Comparison of ENCODE assay signal across 8 cellular contexts in the genomic region with DNA sequence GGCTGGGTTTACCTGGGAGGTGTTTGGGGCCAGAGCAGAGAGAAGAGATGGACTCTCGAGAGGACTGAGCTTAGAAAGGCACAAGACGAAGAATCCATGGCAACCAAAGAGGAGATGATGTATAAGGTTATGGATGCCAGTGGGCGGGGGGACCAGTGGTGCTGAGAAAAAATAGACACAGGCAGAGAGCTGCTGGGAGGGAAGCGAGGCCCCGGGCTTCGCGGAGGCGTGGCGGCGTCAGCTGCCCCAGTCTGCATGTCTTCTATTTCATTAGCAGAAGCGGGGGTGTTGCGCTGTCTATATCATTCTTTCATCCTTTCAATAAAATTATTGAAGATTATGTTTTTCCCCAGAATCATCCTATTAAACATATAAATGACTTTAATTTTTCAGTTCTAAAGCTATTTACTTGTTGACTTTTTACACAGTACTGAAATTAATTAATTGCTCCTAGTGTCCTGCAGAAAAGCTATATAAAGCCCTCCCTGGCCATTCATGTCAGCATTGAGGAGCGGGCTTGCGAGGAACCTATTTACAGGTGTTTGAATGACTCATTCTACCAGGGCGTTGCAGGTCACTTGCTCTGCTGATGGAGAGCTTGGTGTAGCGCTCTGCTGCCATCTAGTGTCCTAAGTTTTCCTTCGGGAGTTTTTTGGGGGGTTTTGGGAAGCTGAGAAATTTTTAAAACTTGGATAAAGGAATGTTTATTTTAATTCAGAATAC. TPM values are rescaled to one million over a fixed set of nuclear protein-coding genes. Genes with fewer than 3 reads are reported as not detected.
DNase-seq lines count a peak whose midpoint lies in the region; ATAC-seq and TF ChIP-seq lines count a peak whose summit lies in the region.

No MANE protein-coding gene starts in this region.

- no peak overlapping the region for H3K27ac ChIP-seq in epithelial cell of prostate

- ATAC-seq in HG03135 (IDR thresholded peaks at IDR 0.05; ENCODE audit: unreplicated experiment) (peak; percentile 67), natural killer cell (peak; percentile 75 to 87 (median 80))
- ATAC-seq in stimulated activated naive CD8-positive, alpha-beta T cell treated with anti-CD3 and anti-CD28 coated beads, Interleukin-15, amount 100 ng/mL, for 72 hours: peak; percentile 58

- intact Hi-C loops in natural killer cell (cut with micrococcal nuclease): loop anchor here (1.0 kb wide), 2 partner anchors 62 to 147 kb away; partner anchors contain the start of gene LMTK2

- no peaks in the 10 kb centered on the region for H3K27me3 Mint-ChIP-seq in natural killer cell (ENCODE audit: low read depth in 2 of 2)
- H3K27me3 Mint-ChIP-seq in stimulated activated naive CD8-positive, alpha-beta T cell treated with anti-CD3 and anti-CD28 coated beads, Interleukin-15, amount 100 ng/mL, for 72 hours: no peaks in the 10 kb centered on the region

- no peaks in the 10 kb centered on the region for H3K9me3 Mint-ChIP-seq in natural killer cell
- H3K9me3 Mint-ChIP-seq in stimulated activated naive CD8-positive, alpha-beta T cell treated with anti-CD3 and anti-CD28 coated beads, Interleukin-15, amount 100 ng/mL, for 72 hours: no peaks in the 10 kb centered on the region

- TF ChIP-seq CTCF in natural killer cell (IDR thresholded peaks at IDR 0.05): peak; percentile 95

- no peak overlapping the region for H3K4me3 Mint-ChIP-seq in natural killer cell
- H3K4me3 Mint-ChIP-seq in stimulated activated naive CD8-positive, alpha-beta T cell treated with anti-CD3 and anti-CD28 coated beads, Interleukin-15, amount 100 ng/mL, for 72 hours: no peak overlapping the region

- H3K27ac Mint-ChIP-seq in natural killer cell: peak overlapping the region; percentile 24 to 70
- no peak overlapping the region for H3K27ac Mint-ChIP-seq in stimulated activated naive CD8-positive, alpha-beta T cell treated with anti-CD3 and anti-CD28 coated beads, Interleukin-15, amount 100 ng/mL, for 72 hours

- peak; percentile 44 for DNase-seq in NK-92 treated with Interleukin-12 subunit alpha and Interleukin-12 subunit beta, amount 100 ng/mL, for 24 hours (lab: John Stamatoyannopoulos, UW)
- DNase-seq in NK-92 (lab: John Stamatoyannopoulos, UW; ENCODE audit: unreplicated experiment) (no peak), NCI-H774 (lab: John Stamatoyannopoulos, UW) (peak; percentile 67), epithelial cell of prostate (ENCODE audit: low read depth, low spot score) (peak; percentile 72), natural killer cell (peak; percentile 42)
- DNase-seq in activated CD8-positive, alpha-beta memory T cell treated with anti-CD3 and anti-CD28 coated beads, Interleukin-2, amount 50 U/mL, for 48 hours: peak; percentile 72
- DNase-seq in stimulated activated naive CD8-positive, alpha-beta T cell treated with anti-CD3 and anti-CD28 coated beads, Interleukin-15, amount 100 ng/mL, for 72 hours: peak; percentile 42 to 48

- H3K36me3 Mint-ChIP-seq in natural killer cell: no peaks in the 10 kb centered on the region

- H3K4me1 Mint-ChIP-seq in natural killer cell: peaks cover 5 to 10% of the 10 kb centered on the region in 2 donors
- H3K4me1 Mint-ChIP-seq in stimulated activated naive CD8-positive, alpha-beta T cell treated with anti-CD3 and anti-CD28 coated beads, Interleukin-15, amount 100 ng/mL, for 72 hours: peaks cover 10% of the 10 kb centered on the region

RNA-seq across cellular contexts. Expression of gene BHLHA15, which starts 42.9 kb away (rescaled TPM):
- 1 to 10 TPM in 1 of 3 donors, not detected in 2; 3.3 TPM for total RNA-seq in natural killer cell

Comparison
In these comparisons a context has a peak if more than half of its experiments do, and no peak if none do; other contexts are left out.
1. H3K27ac Mint-ChIP-seq: peak in natural killer cell (2 of 2); none in stimulated activated naive CD8-positive, alpha-beta T cell treated with anti-CD3 and anti-CD28 coated beads, Interleukin-15, amount 100 ng/mL, for 72 hours (0 of 2).
2. Peak in every context shown above with its lines, with median percentiles within 50 percentile points of each other: ATAC-seq.